In genomic region chr4:88623097-88623496, GRCh38 we compare ENCODE assay signal across 12 cellular contexts. TPM values are rescaled to one million over a fixed set of nuclear protein-coding genes. Genes with fewer than 3 reads are reported as not detected.
DNase-seq lines count a peak whose midpoint lies in the region; TF ChIP-seq lines count a peak whose summit lies in the region.
"Had no signal": no experiment of that assay in that cellular context is flagged by ENCODE, and none has a peak within 500 bp of the region (broad histone marks: within the 10 kb centered on the region; RNA-seq: fewer than 3 reads in every experiment).

No MANE protein-coding gene starts in this region.

- 0 out of 2 replicates have a peak, but pooled peaks cover 2% of the 10 kb centered on the region for H3K9me3 ChIP-seq in PC-9 (ENCODE audit: insufficient read depth, low read depth)
- no peaks in the 10 kb centered on the region for H3K9me3 ChIP-seq in fibroblast of lung (ENCODE audit: control insufficient read depth, insufficient read depth, low read depth, low read length)
- H3K9me3 ChIP-seq in smooth muscle cell (replicated peaks; ENCODE audit: low read depth), result no peaks in the 10 kb centered on the region
- H3K9me3 ChIP-seq in stomach, result no peaks in the 10 kb centered on the region
- H3K9me3 ChIP-seq: sigmoid colon had no signal

- DNase-seq in GM04504 (ENCODE audit: low read depth) (peak; percentile 95), PC-9 (peak in 1 of 2 experiments; percentile 92), fibroblast of lung (ENCODE audit: low read depth in 2 of 2) (peak; percentile 86 to 92), smooth muscle cell (lab: John Stamatoyannopoulos, UW; ENCODE audit: unreplicated experiment) (no peak), NCI-H1105 (lab: John Stamatoyannopoulos, UW) (no peak), NCI-H1092 treated with DMSO at 0.1 percent for 48 hours (lab: John Stamatoyannopoulos, UW) (no peak), stomach (no peak)
- DNase-seq: GF-D8; hypothalamus; NCI-H1694; sigmoid colon; stimulated activated CD8-positive, alpha-beta memory T cell treated with anti-CD3 and anti-CD28 coated beads, Interleukin-4, amount 100 ng/mL, for 48 hours had no signal

- H4K20me1 ChIP-seq in PC-9 (ENCODE audit: insufficient read depth), result no peaks in the 10 kb centered on the region
- no peaks in the 10 kb centered on the region for H4K20me1 ChIP-seq in fibroblast of lung (ENCODE audit: control insufficient read depth, extremely low read depth, insufficient read depth, low read length)
- H4K20me1 ChIP-seq in smooth muscle cell (ENCODE audit: low read depth), result no peaks in the 10 kb centered on the region

- BruUV-seq in PC-9 (replicated peaks; lab: Mats Ljungman, UMichigan), result no TSS peak

- POLR2A ChIA-PET in PC-9 (lab: Charles Lee; ENCODE audit: unreplicated experiment), result interaction anchor here (0.6 kb wide), 2 partner anchors 27 to 489 kb away, joined by 3 to 4 read pairs; no protein-coding TSS in a partner anchor

- H3K4me2 ChIP-seq in PC-9, result peak overlapping the region; percentile 27; the same call in 1 of the 2 replicates
- no peak overlapping the region for H3K4me2 ChIP-seq in fibroblast of lung (ENCODE audit: extremely low read depth, insufficient read depth, low read length)
- H3K4me2 ChIP-seq in smooth muscle cell, result no peak overlapping the region

- no peak overlapping the region for H2AFZ ChIP-seq in PC-9
- H2AFZ ChIP-seq in fibroblast of lung (ENCODE audit: low read length), result no peak overlapping the region
- H2AFZ ChIP-seq in smooth muscle cell (ENCODE audit: low read depth), result no peak overlapping the region

- no peak for TF ChIP-seq POLR2A in stomach (IDR thresholded peaks at IDR 0.05)

- WGBS in smooth muscle cell (ENCODE audit: low lambda C conversion rate), result 68% methylated on average over 3 of the region's 3 CpGs
- WGBS in stomach, 5 donors, result 93 to 95% (median 94%) methylated on average over 3 of the region's 3 CpGs

- H3K4me1 ChIP-seq in PC-9 (replicated peaks; ENCODE audit: insufficient read depth) (peaks cover 18% of the 10 kb centered on the region), fibroblast of lung (ENCODE audit: control insufficient read depth, extremely low read depth, insufficient read depth, low read length) (peaks cover 5% of the 10 kb centered on the region), smooth muscle cell (ENCODE audit: low read depth) (no peaks in the 10 kb centered on the region), stomach (peaks cover 0 to 14% (median 0%) of the 10 kb centered on the region in 4 donors)

- H3K9me2 ChIP-seq in PC-9 (ENCODE audit: insufficient read depth), result no peaks in the 10 kb centered on the region

- no peak for TF ChIP-seq CTCF in PC-9 (conservative IDR thresholded peaks at IDR 0.05)
- no peak for TF ChIP-seq CTCF in fibroblast of lung (conservative IDR thresholded peaks at IDR 0.05 in 1 of 2, IDR thresholded peaks at IDR 0.05 in 1 of 2; ENCODE audit: low read depth in 1 of 2, low read length in 2 of 2)
- TF ChIP-seq CTCF in smooth muscle cell (IDR thresholded peaks at IDR 0.05; ENCODE audit: borderline replicate concordance, insufficient read depth, poor library complexity, severe bottlenecking), result no peak
- no peak for TF ChIP-seq CTCF in stomach (IDR thresholded peaks at IDR 0.05)

- H3F3A ChIP-seq in PC-9 (ENCODE audit: insufficient read depth, low read depth), result peaks cover 17% of the 10 kb centered on the region; the same call in 1 of the 2 replicates
- no peaks in the 10 kb centered on the region for H3F3A ChIP-seq in smooth muscle cell (ENCODE audit: low read depth)

- intact Hi-C loops in PC-9 (cut with micrococcal nuclease; ENCODE audit: unreplicated experiment), result no loop called here
- intact Hi-C loops in stomach (cut with DNase I; ENCODE audit: low total_unique reads), result no loop called here

- H3K79me2 ChIP-seq in PC-9 (ENCODE audit: low read depth), result no peaks in the 10 kb centered on the region
- H3K79me2 ChIP-seq in fibroblast of lung (ENCODE audit: control insufficient read depth, insufficient read depth, low read length), result peaks cover 4% of the 10 kb centered on the region
- H3K79me2 ChIP-seq in smooth muscle cell (ENCODE audit: low read depth), result peaks cover 25% of the 10 kb centered on the region

- H3K36me3 ChIP-seq in PC-9 (ENCODE audit: low read depth) (no peaks in the 10 kb centered on the region), fibroblast of lung (ENCODE audit: control insufficient read depth, insufficient read depth, low read length) (no peaks in the 10 kb centered on the region), smooth muscle cell (ENCODE audit: low read depth) (no peaks in the 10 kb centered on the region), stomach (peaks cover 0 to 12% (median 0%) of the 10 kb centered on the region in 4 donors)
- H3K36me3 ChIP-seq: sigmoid colon had no signal

- H3K27me3 ChIP-seq in PC-9 (ENCODE audit: insufficient read depth, low read depth) (no peaks in the 10 kb centered on the region), fibroblast of lung (ENCODE audit: control insufficient read depth, insufficient read depth, low read length) (no peaks in the 10 kb centered on the region), smooth muscle cell (ENCODE audit: low read depth) (no peaks in the 10 kb centered on the region), stomach (no peaks in the 10 kb centered on the region)
- H3K27me3 ChIP-seq: sigmoid colon had no signal

- CTCF ChIA-PET in PC-9 (lab: Charles Lee), result no interaction called here

- H3K27ac ChIP-seq in PC-9, result peak overlapping the region; percentile 90
- H3K27ac ChIP-seq in fibroblast of lung (ENCODE audit: insufficient read depth, low read length), result peak overlapping the region; percentile 42
- H3K27ac ChIP-seq in smooth muscle cell (ENCODE audit: low read depth), result peak overlapping the region; percentile 86
- H3K27ac ChIP-seq in stomach, result no peak overlapping the region
- H3K27ac ChIP-seq: sigmoid colon had no signal

- H3K9ac ChIP-seq in fibroblast of lung (ENCODE audit: insufficient read depth, low read length) (no peak overlapping the region), smooth muscle cell (ENCODE audit: low read depth) (peak overlapping the region; percentile 0)

- H3K4me3 ChIP-seq in PC-9 (no peak overlapping the region), fibroblast of lung (replicated peaks in 1 of 4; ENCODE audit: control extremely low read depth in 1 of 4, insufficient read depth in 1 of 4, low read depth in 3 of 4, low read length in 4 of 4) (no peak overlapping the region), smooth muscle cell (no peak overlapping the region), stomach (no peak overlapping the region)
- H3K4me3 ChIP-seq: sigmoid colon had no signal

- no peak for TF ChIP-seq EP300 in stomach (IDR thresholded peaks at IDR 0.05)

RNA-seq across cellular contexts. Expression of gene HERC3, which starts 30.8 kb away (rescaled TPM):
- 14.7 and 16.9 TPM in 2 replicates for total RNA-seq in PC-9 (2021)
- total RNA-seq in fibroblast of lung, result 12.1 and 27.6 TPM in 2 replicates
- 22.9 and 24.5 TPM in 2 replicates for polyA plus RNA-seq in fibroblast of lung
- polyA plus RNA-seq in fibroblast of lung (2012), result 13.7 and 15.7 TPM in 2 replicates
- 19.3 and 53.2 TPM in 2 replicates for polyA minus RNA-seq in fibroblast of lung (ENCODE audit: low replicate concordance)
- 20.2 and 22.8 TPM in 2 replicates for total RNA-seq in smooth muscle cell
- 14.5 and 15.4 TPM in 2 replicates for polyA plus RNA-seq in smooth muscle cell
- 10 to 100 TPM; 25.9 to 58.0 (median 47.8) TPM for total RNA-seq in stomach
- 1 to 10 TPM; 4.4 to 7.5 (median 5.5) TPM for polyA plus RNA-seq in stomach

Comparison
In these comparisons a context has a peak if more than half of its experiments do, and no peak if none do; other contexts are left out.
1. DNase-seq: peak in GM04504 (single experiment) and fibroblast of lung (2 of 2); none in smooth muscle cell (single experiment), NCI-H1105 (single experiment), NCI-H1092 treated with DMSO at 0.1 percent for 48 hours (single experiment) and stomach (single experiment).
2. H3K27ac ChIP-seq: peak in PC-9 (single experiment), fibroblast of lung (single experiment) and smooth muscle cell (single experiment); none in stomach (0 of 5).